ENCODE assay signal across 8 cellular contexts in genomic region chr1:33256701-33257387, GRCh38. TPM values are rescaled to one million over a fixed set of nuclear protein-coding genes. Genes with fewer than 3 reads are reported as not detected.
DNase-seq lines count a peak whose midpoint lies in the region; ATAC-seq, FAIRE-seq and TF ChIP-seq lines count a peak whose summit lies in the region.

No MANE protein-coding gene starts in this region.

- no peak for TF ChIP-seq POLR2A in IMR-90 (IDR thresholded peaks at IDR 0.05; ENCODE audit: low read depth, low read length)

- DNase-seq in GM18507 (ENCODE audit: extremely low spot score, insufficient read length, low read depth) (peak; percentile 17), IMR-90 (peak; percentile 83), SHP77 (lab: John Stamatoyannopoulos, UW) (peak; percentile 8 to 53), foreskin melanocyte (peak; percentile 42), thoracic aorta (ENCODE audit: low spot score) (no peak)
- DNase-seq in activated naive CD4-positive, alpha-beta T cell treated with Interleukin-2 at 50 U/mL for 16 hours: peak; percentile 63

- no peak for TF ChIP-seq RAD21 in IMR-90 (IDR thresholded peaks at IDR 0.05; ENCODE audit: low read length)

- peak overlapping the region; percentile 70 to 89; a peak in 3 of 4 replicates for H4K8ac ChIP-seq in IMR-90 (ENCODE audit: low read depth in 2 of 2, low read length in 2 of 2)

- H3K9ac ChIP-seq in IMR-90 (ENCODE audit: low read depth, low read length): peak overlapping the region; percentile 94

- no peaks in the 10 kb centered on the region for H3K36me3 ChIP-seq in IMR-90 (ENCODE audit: control insufficient read depth, insufficient read depth, low read length)
- H3K36me3 ChIP-seq in neuron (ENCODE audit: insufficient read depth, low read length): no peaks in the 10 kb centered on the region
- H3K36me3 ChIP-seq in thoracic aorta: no peaks in the 10 kb centered on the region

- FAIRE-seq in GM18507 (lab: Jason Lieb, UNC): peak; percentile 49

- peak overlapping the region; percentile 56; the same call in 1 of the 2 replicates for H4K5ac ChIP-seq in IMR-90 (ENCODE audit: low read depth, low read length)

- 0 out of 2 replicates have a peak overlapping the region, but pooled peaks have one; percentile 10 for H2AK5ac ChIP-seq in IMR-90 (ENCODE audit: low read depth, low read length)

- peak overlapping the region; percentile 68 for H3K23ac ChIP-seq in IMR-90 (ENCODE audit: low read depth, low read length)

- H3K56ac ChIP-seq in IMR-90 (ENCODE audit: extremely low read depth, insufficient read depth, low read length): peak overlapping the region; percentile 90; the same call in 1 of the 2 replicates

- dilution Hi-C loops in IMR-90 (cut with HindIII; ENCODE audit: low sequenced_read_pairs, unreplicated experiment): no loop called here

- H3K9me1 ChIP-seq in IMR-90 (ENCODE audit: insufficient read depth, low read length): peaks cover 36% of the 10 kb centered on the region

- no peak overlapping the region for H2BK20ac ChIP-seq in IMR-90 (ENCODE audit: low read depth, low read length)

- WGBS in IMR-90 (ENCODE audit: extremely low coverage in 2 of 2, insufficient read length in 1 of 2), 2 experiments: 2% methylated on average over 9 of the region's 62 CpGs; no CpG with 5 or more reads in 1 of the 2 experiments

- peak overlapping the region; percentile 70 for H3K4me2 ChIP-seq in IMR-90 (ENCODE audit: low read depth, low read length)

- H2AK9ac ChIP-seq in IMR-90 (replicated peaks; ENCODE audit: low read depth, low read length, poor library complexity): no peak overlapping the region

- H3K4ac ChIP-seq in IMR-90 (ENCODE audit: low read depth, low read length): peak overlapping the region; percentile 88

- H3K18ac ChIP-seq in IMR-90 (ENCODE audit: low read depth, low read length): peak overlapping the region; percentile 62

- peak overlapping the region; percentile 59 for H3K4me3 ChIP-seq in IMR-90 (ENCODE audit: insufficient read depth, low read depth, low read length)
- H3K4me3 ChIP-seq in neuron (ENCODE audit: low read length): peak overlapping the region; percentile 92
- peak overlapping the region; percentile 79 for H3K4me3 ChIP-seq in thoracic aorta

- H2BK120ac ChIP-seq in IMR-90 (ENCODE audit: low read depth, low read length): peak overlapping the region; percentile 71

- POLR2A ChIA-PET in IMR-90 (lab: Charles Lee; ENCODE audit: unreplicated experiment): interaction anchor here (0.6 kb wide), 2 partner anchors 49 to 1721 kb away, joined by 4 to 7 read pairs; no protein-coding TSS in a partner anchor

- H3K4me1 ChIP-seq in IMR-90 (ENCODE audit: control insufficient read depth, insufficient read depth, low read length): peaks cover 15% of the 10 kb centered on the region
- peaks cover 41% of the 10 kb centered on the region for H3K4me1 ChIP-seq in neuron (ENCODE audit: insufficient read depth, low read length)
- peaks cover 32 to 49% of the 10 kb centered on the region in 2 donors for H3K4me1 ChIP-seq in thoracic aorta (ENCODE audit: control insufficient read depth in 1 of 2, low read depth in 2 of 2)

- H2AFZ ChIP-seq in IMR-90 (replicated peaks; ENCODE audit: low read length, poor library complexity): peak overlapping the region; percentile 81
- H2AFZ ChIP-seq in neuron (ENCODE audit: low read depth, low read length): peak overlapping the region; percentile 27

- ATAC-seq in IMR-90 (ENCODE audit: low read depth) (peak; percentile 69), thoracic aorta (ENCODE audit: insufficient number of reproducible peaks, low FRiP score, low read depth) (peak; percentile 4)

- H4K20me1 ChIP-seq in IMR-90 (ENCODE audit: insufficient read depth, low read length): peaks cover 11% of the 10 kb centered on the region; the same call in 1 of the 2 replicates

- H3K9me3 ChIP-seq in IMR-90 (ENCODE audit: control insufficient read depth, insufficient read depth, low read length): 0 out of 2 replicates have a peak, but pooled peaks cover under 1% of the 10 kb centered on the region
- H3K9me3 ChIP-seq in neuron (ENCODE audit: low read length): no peaks in the 10 kb centered on the region
- no peaks in the 10 kb centered on the region for H3K9me3 ChIP-seq in thoracic aorta

- H3K79me1 ChIP-seq in IMR-90 (ENCODE audit: low read depth in 1 of 2, low read length in 2 of 2): peaks cover 31 to 45% of the 10 kb centered on the region in 2 experiments

- CTCF ChIA-PET in IMR-90 (lab: Yijun Ruan, JAX): interaction anchor here (0.6 kb wide), 2 partner anchors 74 to 203 kb away, joined by 3 to 4 read pairs; no protein-coding TSS in a partner anchor

- H3K14ac ChIP-seq in IMR-90 (replicated peaks; ENCODE audit: low read depth, low read length): peak overlapping the region; percentile 61

- peak overlapping the region; percentile 96; the same call in 1 of the 2 replicates for H4K91ac ChIP-seq in IMR-90 (ENCODE audit: insufficient read depth, low read depth, low read length)

- H2BK15ac ChIP-seq in IMR-90 (ENCODE audit: low read depth, low read length): no peak overlapping the region; the same call in 2 of the 3 replicates

- in situ Hi-C loops in IMR-90 (cut with MboI; ENCODE audit: low sequenced_read_pairs): no loop called here

- intact Hi-C loops in IMR-90 (cut with micrococcal nuclease): loop anchor here (1.0 to 5.0 kb wide), 2 partner anchors 76 to 160 kb away; no protein-coding TSS in a partner anchor

- H3K27ac ChIP-seq in 22Rv1 (peak overlapping the region; percentile 87), IMR-90 (ENCODE audit: insufficient read depth, low read length) (peak overlapping the region; percentile 86), thoracic aorta (peak overlapping the region; percentile 92 to 99)

- BruUV-seq in IMR-90 (replicated peaks; lab: Mats Ljungman, UMichigan): no TSS peak

- H3K27me3 ChIP-seq in IMR-90 (ENCODE audit: control insufficient read depth, insufficient read depth, low read length) (no peaks in the 10 kb centered on the region; the same call in 1 of the 2 replicates), neuron (ENCODE audit: insufficient read depth, low read length) (no peaks in the 10 kb centered on the region), thoracic aorta (replicated peaks; ENCODE audit: insufficient read depth) (no peaks in the 10 kb centered on the region)

- TF ChIP-seq CTCF in 22Rv1 (IDR thresholded peaks at IDR 0.05): no peak
- no peak for TF ChIP-seq CTCF in IMR-90 (conservative IDR thresholded peaks at IDR 0.05; ENCODE audit: low read depth, low read length)
- TF ChIP-seq CTCF in thoracic aorta (IDR thresholded peaks at IDR 0.05): no peak

- peak overlapping the region; percentile 78 for H2BK5ac ChIP-seq in IMR-90 (ENCODE audit: low read depth, low read length, poor library complexity, severe bottlenecking)

TF ChIP-seq in IMR-90, 13 proteins besides CTCF, POLR2A, EP300 and RAD21:
- TF ChIP-seq MAFK (IDR thresholded peaks at IDR 0.05; ENCODE audit: low read depth, low read length) (peak; percentile 46), NFE2L2 (IDR thresholded peaks at IDR 0.05; ENCODE audit: low read depth, low read length) (no peak), CEBPB (IDR thresholded peaks at IDR 0.05; ENCODE audit: low read depth, low read length) (peak; percentile 45; the same call in 1 of the 2 replicates), USF2 (IDR thresholded peaks at IDR 0.05; ENCODE audit: low read depth, low read length) (no peak), MAZ (IDR thresholded peaks at IDR 0.05; ENCODE audit: borderline replicate concordance, low read depth, low read length) (no peak), MXI1 (IDR thresholded peaks at IDR 0.05; ENCODE audit: borderline replicate concordance, low read depth, low read length) (0 out of 2 replicates have a peak, but pooled peaks have one; percentile 29), FOS (IDR thresholded peaks at IDR 0.05; ENCODE audit: low read depth, low read length) (peak; percentile 43; the same call in 1 of the 2 replicates)

RNA-seq across cellular contexts. Expression of gene ZNF362, which starts 0.6 kb away (rescaled TPM):
- total RNA-seq in IMR-90 (2012; rRNA removed) (5.3 and 5.7 TPM in 2 replicates), thoracic aorta (10 to 100 TPM; 25.3 to 55.4 TPM)
- polyA plus RNA-seq in IMR-90 (2012; rRNA removed): 12.9 and 14.2 TPM in 2 replicates
- polyA plus RNA-seq in IMR-90 (2012; cell fraction: cytosol; rRNA removed): 14.6 and 19.8 TPM in 2 replicates
- polyA plus RNA-seq in IMR-90 (2012; cell fraction: nucleus; rRNA removed; ENCODE audit: low replicate concordance): 21.2 and 50.4 TPM in 2 replicates
